ENCODE assay signal across 9 cellular contexts in the genomic region with DNA sequence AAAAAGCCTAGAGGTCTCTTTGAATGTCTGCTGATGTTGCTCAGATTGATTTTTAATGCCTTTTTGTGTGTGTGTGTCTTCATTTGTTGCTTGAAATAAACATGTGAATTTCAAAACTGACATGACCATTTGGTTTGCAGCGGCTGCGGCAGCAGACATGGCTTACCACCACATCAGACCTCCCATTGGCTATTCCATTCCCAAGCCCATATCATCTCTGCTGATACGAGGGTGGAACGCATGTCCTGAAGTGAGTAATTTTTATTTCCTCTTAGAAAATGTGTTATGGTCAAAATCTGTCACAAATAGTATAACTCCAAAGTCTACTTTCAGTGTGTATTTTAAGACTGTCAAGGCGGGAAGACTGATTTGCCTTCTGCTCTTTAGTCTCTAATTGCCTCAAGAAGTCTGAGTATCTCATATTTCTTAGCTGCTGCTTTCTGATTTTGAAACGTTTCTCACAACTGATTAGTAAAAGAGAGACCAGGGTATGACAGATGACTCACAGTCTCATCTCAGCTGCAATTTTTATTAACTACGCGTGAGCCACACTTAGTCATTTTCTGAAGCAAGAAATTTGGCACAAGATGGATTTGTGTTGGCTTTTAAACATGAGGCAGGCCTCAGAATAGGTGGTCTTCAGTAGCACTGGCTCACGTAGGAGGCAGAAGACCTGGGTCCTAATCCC. TPM values are rescaled to one million over a fixed set of nuclear protein-coding genes. Genes with fewer than 3 reads are reported as not detected.
A peak's percentile ranks its signal among the peaks of the same experiment; 100 is the strongest.
DNase-seq lines count a peak whose midpoint lies in the region; ATAC-seq and TF ChIP-seq lines count a peak whose summit lies in the region.
"Had no signal": no experiment of that assay in that cellular context is flagged by ENCODE, and none has a peak within 500 bp of the region (broad histone marks: within the 10 kb centered on the region; RNA-seq: fewer than 3 reads in every experiment).

No MANE protein-coding gene starts in this region.

- no peaks in the 10 kb centered on the region for H3K36me3 Mint-ChIP-seq in activated T-cell treated with anti-CD3 and anti-CD28 coated beads, Interleukin-2, amount 50 U/mL, for 72 hours (ENCODE audit: insufficient read depth in 2 of 2)
- no peaks in the 10 kb centered on the region for H3K36me3 Mint-ChIP-seq in activated T-cell treated with anti-CD3 and anti-CD28 coated beads, Interleukin-2, amount 50 U/mL, for 24 hours (ENCODE audit: low read depth)
- H3K36me3 Mint-ChIP-seq in activated T-helper 17 cell treated with anti-CD3 and anti-CD28 coated beads, Interleukin-2, amount 50 U/mL, for 72 hours (ENCODE audit: low read depth), result no peaks in the 10 kb centered on the region
- H3K36me3 Mint-ChIP-seq in osteocyte (ENCODE audit: unreplicated experiment), result no peaks in the 10 kb centered on the region

- no peak overlapping the region for H3K27ac Mint-ChIP-seq in activated T-cell treated with anti-CD3 and anti-CD28 coated beads, Interleukin-2, amount 50 U/mL, for 72 hours
- no peak overlapping the region for H3K27ac Mint-ChIP-seq in activated T-cell treated with anti-CD3 and anti-CD28 coated beads, Interleukin-2, amount 50 U/mL, for 24 hours
- no peak overlapping the region for H3K27ac Mint-ChIP-seq in activated T-helper 17 cell treated with anti-CD3 and anti-CD28 coated beads, Interleukin-2, amount 50 U/mL, for 72 hours
- H3K27ac Mint-ChIP-seq in osteocyte (ENCODE audit: unreplicated experiment), result no peak overlapping the region

- TF ChIP-seq CTCF in osteocyte (IDR thresholded peaks at IDR 0.05), result no peak

- DNase-seq in activated T-cell treated with anti-CD3 and anti-CD28 coated beads, Interleukin-2, amount 50 U/mL, for 72 hours, result no peak
- DNase-seq in activated T-cell treated with anti-CD3 and anti-CD28 coated beads, Interleukin-2, amount 50 U/mL, for 24 hours, result no peak
- peak; percentile 57 for DNase-seq in stromal cell of bone marrow (ENCODE audit: low read depth)
- no peak for DNase-seq in NCI-H128 (lab: John Stamatoyannopoulos, UW; ENCODE audit: unreplicated experiment)
- DNase-seq in osteocyte (ENCODE audit: extremely low spot score, unreplicated experiment), result no peak
- DNase-seq in DMS153 (lab: John Stamatoyannopoulos, UW), result no peak
- DNase-seq: activated gamma-delta T cell treated with Interleukin-2 at 50 U/mL for 16 hours had no signal

- no peaks in the 10 kb centered on the region for H3K4me1 Mint-ChIP-seq in activated T-cell treated with anti-CD3 and anti-CD28 coated beads, Interleukin-2, amount 50 U/mL, for 72 hours (ENCODE audit: low read depth)
- H3K4me1 Mint-ChIP-seq in activated T-cell treated with anti-CD3 and anti-CD28 coated beads, Interleukin-2, amount 50 U/mL, for 24 hours (ENCODE audit: low read depth), result no peaks in the 10 kb centered on the region
- H3K4me1 Mint-ChIP-seq in activated T-helper 17 cell treated with anti-CD3 and anti-CD28 coated beads, Interleukin-2, amount 50 U/mL, for 72 hours, result no peaks in the 10 kb centered on the region
- H3K4me1 Mint-ChIP-seq in osteocyte (ENCODE audit: unreplicated experiment), result no peaks in the 10 kb centered on the region

- peaks cover 7% of the 10 kb centered on the region for H3K27me3 Mint-ChIP-seq in activated T-cell treated with anti-CD3 and anti-CD28 coated beads, Interleukin-2, amount 50 U/mL, for 72 hours (ENCODE audit: low read depth)
- H3K27me3 Mint-ChIP-seq in activated T-cell treated with anti-CD3 and anti-CD28 coated beads, Interleukin-2, amount 50 U/mL, for 24 hours, result no peaks in the 10 kb centered on the region
- no peaks in the 10 kb centered on the region for H3K27me3 Mint-ChIP-seq in activated T-helper 17 cell treated with anti-CD3 and anti-CD28 coated beads, Interleukin-2, amount 50 U/mL, for 72 hours
- H3K27me3 Mint-ChIP-seq in osteocyte (ENCODE audit: unreplicated experiment), result peaks cover 9% of the 10 kb centered on the region

- peaks cover 0 to 2% of the 10 kb centered on the region in 2 donors for H3K9me3 Mint-ChIP-seq in activated T-cell treated with anti-CD3 and anti-CD28 coated beads, Interleukin-2, amount 50 U/mL, for 72 hours
- no peaks in the 10 kb centered on the region for H3K9me3 Mint-ChIP-seq in activated T-cell treated with anti-CD3 and anti-CD28 coated beads, Interleukin-2, amount 50 U/mL, for 24 hours
- no peaks in the 10 kb centered on the region for H3K9me3 Mint-ChIP-seq in activated T-helper 17 cell treated with anti-CD3 and anti-CD28 coated beads, Interleukin-2, amount 50 U/mL, for 72 hours
- no peaks in the 10 kb centered on the region for H3K9me3 Mint-ChIP-seq in osteocyte (ENCODE audit: unreplicated experiment)

- peak overlapping the region in 1 of 2 donors; percentile 22 for H3K4me3 Mint-ChIP-seq in activated T-cell treated with anti-CD3 and anti-CD28 coated beads, Interleukin-2, amount 50 U/mL, for 72 hours
- no peak overlapping the region for H3K4me3 Mint-ChIP-seq in activated T-cell treated with anti-CD3 and anti-CD28 coated beads, Interleukin-2, amount 50 U/mL, for 24 hours
- H3K4me3 Mint-ChIP-seq in activated T-helper 17 cell treated with anti-CD3 and anti-CD28 coated beads, Interleukin-2, amount 50 U/mL, for 72 hours, result no peak overlapping the region
- H3K4me3 Mint-ChIP-seq in osteocyte (ENCODE audit: unreplicated experiment), result no peak overlapping the region

- peak; percentile 20 to 73 for ATAC-seq in activated T-cell treated with anti-CD3 and anti-CD28 coated beads, Interleukin-2, amount 50 U/mL, for 72 hours (replicated peaks in 1 of 2)
- peak; percentile 78 for ATAC-seq in HG02938 (IDR thresholded peaks at IDR 0.05; ENCODE audit: unreplicated experiment)
- peak; percentile 74 for ATAC-seq in activated T-helper 17 cell treated with anti-CD3 and anti-CD28 coated beads, Interleukin-2, amount 50 U/mL, for 72 hours (replicated peaks)

RNA-seq across cellular contexts. Expression of a gene that starts 49.0 kb away (rescaled TPM):
- not detected for total RNA-seq in activated T-cell treated with anti-CD3 and anti-CD28 coated beads, Interleukin-2, amount 50 U/mL, for 72 hours
- total RNA-seq in activated T-helper 17 cell treated with anti-CD3 and anti-CD28 coated beads, Interleukin-2, amount 50 U/mL, for 72 hours, result not detected
- total RNA-seq in osteocyte, result not detected in 2 replicates
